11 cellular contexts compared by ENCODE assay signal in genomic region chr2:27080140-27080469, GRCh38. TPM values are rescaled to one million over a fixed set of nuclear protein-coding genes. Genes with fewer than 3 reads are reported as not detected.
DNase-seq lines count a peak whose midpoint lies in the region; ATAC-seq, FAIRE-seq and TF ChIP-seq lines count a peak whose summit lies in the region.
"Had no signal": no experiment of that assay in that cellular context is flagged by ENCODE, and none has a peak within 500 bp of the region (broad histone marks: within the 10 kb centered on the region; RNA-seq: fewer than 3 reads in every experiment).

No MANE protein-coding gene starts in this region.

- intact Hi-C loops in psoas muscle (cut with DNase I): loop anchor here in 1 of 2 donors (5.0 kb wide), 1 partner anchor 43 kb away; no protein-coding TSS in a partner anchor

- H3K4me3 ChIP-seq in AG10803 (ENCODE audit: low read length): peak overlapping the region; percentile 89
- H3K4me3 ChIP-seq in fibroblast of mammary gland (ENCODE audit: control insufficient read depth, low read depth, low read length): peak overlapping the region; percentile 85
- H3K4me3 ChIP-seq in psoas muscle: peak overlapping the region; percentile 64

- peaks cover 30 to 43% (median 35%) of the 10 kb centered on the region in 3 donors for H3K4me1 Mint-ChIP-seq in T-cell

- 60 to 79% (median 61%) methylated on average over 7 of the region's 7 CpGs for WGBS in psoas muscle, 3 donors

- H3K27me3 Mint-ChIP-seq in T-cell: no peaks in the 10 kb centered on the region

- no peaks in the 10 kb centered on the region for H3K9me3 ChIP-seq in psoas muscle

- TF ChIP-seq CTCF in AG10803 (conservative IDR thresholded peaks at IDR 0.05; ENCODE audit: low read length) (no peak), fibroblast of mammary gland (conservative IDR thresholded peaks at IDR 0.05; ENCODE audit: control insufficient read depth, insufficient read depth, low read depth, low read length) (no peak), psoas muscle (IDR thresholded peaks at IDR 0.05) (no peak)

- H3K36me3 Mint-ChIP-seq in T-cell: no peaks in the 10 kb centered on the region

- H3K4me1 ChIP-seq in psoas muscle: peaks cover 14% of the 10 kb centered on the region

- DNase-seq in AG10803 (ENCODE audit: low read depth): no peak
- DNase-seq in T-cell: no peak
- DNase-seq in fibroblast of mammary gland (ENCODE audit: low read depth): no peak
- peak in 1 of 2 donors; percentile 18 for DNase-seq in psoas muscle
- DNase-seq in amniotic stem cell (lab: John Stamatoyannopoulos, UW): no peak
- no peak for DNase-seq in epidermal melanocyte (ENCODE audit: insufficient read length, low spot score)
- DNase-seq in frontal cortex (ENCODE audit: low spot score in 2 of 2): no peak
- DNase-seq: activated effector memory CD4-positive, alpha-beta T cell treated with Interleukin-2 at 50 U/mL for 16 hours; foreskin keratinocyte had no signal

- ATAC-seq in T-cell (replicated peaks in 1 of 4) (no peak), psoas muscle (no peak), HG03432 (IDR thresholded peaks at IDR 0.05; ENCODE audit: unreplicated experiment) (no peak)
- ATAC-seq: foreskin keratinocyte had no signal

- CTCF ChIA-PET in T-cell (lab: Charles Lee): interaction anchor here (0.6 to 0.7 kb wide), 2 partner anchors 9 to 26 kb away, joined by 5 to 6 read pairs; no protein-coding TSS in a partner anchor

- H3K27ac ChIP-seq in psoas muscle: peak overlapping the region; percentile 67
- H3K27ac ChIP-seq: foreskin keratinocyte had no signal

- peak overlapping the region; percentile 46 to 74 for H3K27ac Mint-ChIP-seq in T-cell

- no peaks in the 10 kb centered on the region for H3K27me3 ChIP-seq in psoas muscle (ENCODE audit: insufficient read depth in 3 of 3, low read length in 2 of 3)
- H3K27me3 ChIP-seq: foreskin keratinocyte had no signal

- no peaks in the 10 kb centered on the region for H3K36me3 ChIP-seq in psoas muscle (ENCODE audit: insufficient read depth in 1 of 2, low read depth in 1 of 2)

- H3K4me3 Mint-ChIP-seq in T-cell: peak overlapping the region in 1 of 3 donors; percentile 73

- POLR2A ChIA-PET in T-cell (lab: Charles Lee): no interaction called here

- no peaks in the 10 kb centered on the region for H3K9me3 Mint-ChIP-seq in T-cell

- no peak for FAIRE-seq in frontal cortex (lab: Jason Lieb, UNC)
- FAIRE-seq: D721Med had no signal

RNA-seq across cellular contexts. Expression of gene EMILIN1, which starts 1.7 kb away (rescaled TPM):
- 1 to 10 TPM in 1 of 5 donors, under 1 TPM in 4; 0.28 to 1.1 (median 0.85) TPM for total RNA-seq in T-cell
- total RNA-seq in psoas muscle: 10 to 100 TPM in 1 of 4 donors, 1 to 10 TPM in 3; 6.1 to 14.3 (median 7.9) TPM
- polyA plus RNA-seq in psoas muscle: 1 to 10 TPM; 4.9 to 7.3 (median 4.9) TPM
- 4.1 TPM for total RNA-seq in frontal cortex

RNA-seq across cellular contexts. Expression of gene KHK, which starts 6.5 kb away (rescaled TPM):
- 1 to 10 TPM; 3.7 to 9.1 (median 6.7) TPM for total RNA-seq in T-cell
- total RNA-seq in psoas muscle: 1 to 10 TPM; 1.5 to 4.5 (median 2.4) TPM
- polyA plus RNA-seq in psoas muscle: 1 to 10 TPM; 1.8 to 5.8 (median 2.9) TPM
- 4.9 TPM for total RNA-seq in frontal cortex

RNA-seq across cellular contexts. Expression of gene OST4, which starts 8.7 kb away (rescaled TPM):
- total RNA-seq in T-cell (100 to 1,000 TPM; 217 to 292 (median 236) TPM), psoas muscle (100 to 1,000 TPM; 186 to 304 (median 236) TPM), frontal cortex (163 TPM)
- 100 to 1,000 TPM; 259 to 396 (median 306) TPM for polyA plus RNA-seq in psoas muscle

RNA-seq across cellular contexts. Expression of gene AGBL5, which starts 28.6 kb away (rescaled TPM):
- total RNA-seq in T-cell (10 to 100 TPM in 3 of 5 donors, 1 to 10 TPM in 2; 9.5 to 13.3 (median 11.2) TPM), psoas muscle (1 to 10 TPM; 5.5 to 8.6 (median 7.6) TPM), frontal cortex (13.5 TPM)
- polyA plus RNA-seq in psoas muscle: 1 to 10 TPM; 3.6 to 5.3 (median 5.0) TPM

RNA-seq across cellular contexts. Expression of gene CGREF1, which starts 38.8 kb away (rescaled TPM):
- total RNA-seq in T-cell (1 to 10 TPM in 1 of 5 donors, under 1 TPM in 3, not detected in 1; 0.21 to 1.1 (median 0.34) TPM), psoas muscle (10 to 100 TPM in 1 of 4 donors, 1 to 10 TPM in 3; 4.1 to 15.8 (median 6.1) TPM), frontal cortex (18.3 TPM)
- 1 to 10 TPM; 2.8 to 7.9 (median 6.6) TPM for polyA plus RNA-seq in psoas muscle
